1 cellular context compared by ENCODE assay signal in genomic region chr18:37019157-37019571, GRCh38.
TF ChIP-seq lines count a peak whose summit lies in the region.

No MANE protein-coding gene starts in this region.

TF ChIP-seq in SK-N-SH treated with all-trans-retinoic acid at 6 μM for 48 hours, 23 proteins besides CTCF, POLR2A, EP300 and RAD21 (continued from another document):
- no peak for TF ChIP-seq TCF4 (CRISPR knock-in tag; IDR thresholded peaks at IDR 0.05; ENCODE audit: borderline replicate concordance)
- no peak for TF ChIP-seq ZFP3 (CRISPR knock-in tag; IDR thresholded peaks at IDR 0.05)
- TF ChIP-seq ZNF8 (CRISPR knock-in tag; IDR thresholded peaks at IDR 0.05): no peak
- TF ChIP-seq CSDC2 (CRISPR knock-in tag; IDR thresholded peaks at IDR 0.05): no peak
- TF ChIP-seq ESRRG (CRISPR knock-in tag; IDR thresholded peaks at IDR 0.05): no peak
- no peak for TF ChIP-seq ZNF70 (CRISPR knock-in tag; IDR thresholded peaks at IDR 0.05)
- no peak for TF ChIP-seq PATZ1 (CRISPR knock-in tag; IDR thresholded peaks at IDR 0.05; ENCODE audit: borderline replicate concordance)
- TF ChIP-seq OSR1 (CRISPR knock-in tag; IDR thresholded peaks at IDR 0.05): no peak
